In the genomic region with DNA sequence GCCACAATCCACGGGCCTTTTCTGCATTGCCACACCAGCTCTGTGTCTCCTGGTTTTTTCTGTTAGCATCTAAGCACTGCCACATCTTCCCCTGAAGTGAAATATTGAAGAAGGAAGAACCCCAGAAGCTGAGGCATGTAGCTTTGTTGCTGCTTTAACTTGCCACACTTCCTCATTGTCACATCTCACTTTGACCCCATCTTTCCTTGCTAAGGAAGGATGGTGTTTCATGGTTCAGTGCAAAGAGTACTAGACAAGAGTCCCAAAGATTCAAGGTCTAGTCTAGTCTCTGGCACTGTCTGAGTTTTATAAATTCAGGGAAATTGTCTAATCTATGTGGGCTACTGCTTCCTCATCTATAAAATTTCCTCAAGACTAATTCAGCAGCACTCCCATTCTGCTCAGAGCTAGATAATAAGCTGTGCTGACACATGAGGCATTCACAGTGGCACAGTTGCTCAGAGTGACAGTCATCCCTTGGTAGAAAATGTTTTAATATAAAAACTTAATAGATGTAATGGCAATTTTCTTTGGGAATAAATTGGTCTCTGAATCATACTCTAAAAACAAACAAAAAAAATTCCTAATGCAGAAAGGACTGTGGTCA, we compare ENCODE assay signal across 16 cellular contexts.
DNase-seq lines count a peak whose midpoint lies in the region; ATAC-seq and TF ChIP-seq lines count a peak whose summit lies in the region.
"Had no signal": no experiment of that assay in that cellular context is flagged by ENCODE, and none has a peak within 500 bp of the region (broad histone marks: within the 10 kb centered on the region; RNA-seq: fewer than 3 reads in every experiment).

No MANE protein-coding gene starts in this region.

- peak overlapping the region; percentile 35 to 53 for H3K27ac Mint-ChIP-seq in natural killer cell

- intact Hi-C loops in natural killer cell (cut with micrococcal nuclease), result no loop called here

- peaks cover 3% of the 10 kb centered on the region for H3K4me1 ChIP-seq in adipocyte (ENCODE audit: control insufficient read depth, insufficient read depth, low read length)
- H3K4me1 ChIP-seq: A549, HAP-1 had no signal

- no peaks in the 10 kb centered on the region for H3K9me3 ChIP-seq in adipocyte (ENCODE audit: control insufficient read depth, low read length)
- H3K9me3 ChIP-seq: A549, HAP-1 had no signal

- no peak overlapping the region for H3K4me3 ChIP-seq in adipocyte (ENCODE audit: low read length)
- H3K4me3 ChIP-seq: A549, HAP-1, SK-N-MC had no signal

- no peaks in the 10 kb centered on the region for H3K27me3 Mint-ChIP-seq in natural killer cell (ENCODE audit: low read depth in 2 of 2)

- DNase-seq in CD1c-positive myeloid dendritic cell (ENCODE audit: extremely low spot score) (peak; percentile 16), MV-4-11 (lab: John Stamatoyannopoulos, UW) (peak; percentile 17), adipocyte (ENCODE audit: low read depth) (peak; percentile 13), natural killer cell (no peak), globus pallidus (ENCODE audit: low spot score) (no peak), mucosa of gallbladder (ENCODE audit: low spot score) (no peak), AG08395 (ENCODE audit: low spot score) (no peak)
- DNase-seq: COR-L47, NCI-H1436, NCI-H2081, NCI-H524 treated with DMSO at 0.1 percent for 48 hours, Right ventricle myocardium superior had no signal

- H3K27me3 ChIP-seq in adipocyte (replicated peaks; ENCODE audit: control insufficient read depth, insufficient read depth, low read length), result no peaks in the 10 kb centered on the region

- H3K9me3 Mint-ChIP-seq in natural killer cell, result no peaks in the 10 kb centered on the region

- no peak for ATAC-seq in natural killer cell
- ATAC-seq in GM21723 (IDR thresholded peaks at IDR 0.05; ENCODE audit: unreplicated experiment), result no peak
- ATAC-seq: A549 had no signal

- peak overlapping the region; percentile 28 for H3K4me3 Mint-ChIP-seq in natural killer cell

- no peak overlapping the region for H3K9ac ChIP-seq in adipocyte (ENCODE audit: low read length)

- peaks cover 32 to 35% of the 10 kb centered on the region in 2 donors for H3K4me1 Mint-ChIP-seq in natural killer cell

- no peaks in the 10 kb centered on the region for H3K36me3 ChIP-seq in adipocyte (ENCODE audit: control insufficient read depth, insufficient read depth, low read length, severe bottlenecking)
- H3K36me3 ChIP-seq: HAP-1 had no signal

- TF ChIP-seq CTCF in natural killer cell (IDR thresholded peaks at IDR 0.05), result no peak

- peaks cover 25% of the 10 kb centered on the region for H3K36me3 Mint-ChIP-seq in natural killer cell

Comparison
In these comparisons a context has a peak if more than half of its experiments do, and no peak if none do; other contexts are left out.
1. DNase-seq: peak in CD1c-positive myeloid dendritic cell (single experiment), MV-4-11 (single experiment) and adipocyte (single experiment); none in natural killer cell (single experiment), globus pallidus (single experiment), mucosa of gallbladder (single experiment) and AG08395 (single experiment).